1 cellular context compared by ENCODE assay signal in the genomic region with DNA sequence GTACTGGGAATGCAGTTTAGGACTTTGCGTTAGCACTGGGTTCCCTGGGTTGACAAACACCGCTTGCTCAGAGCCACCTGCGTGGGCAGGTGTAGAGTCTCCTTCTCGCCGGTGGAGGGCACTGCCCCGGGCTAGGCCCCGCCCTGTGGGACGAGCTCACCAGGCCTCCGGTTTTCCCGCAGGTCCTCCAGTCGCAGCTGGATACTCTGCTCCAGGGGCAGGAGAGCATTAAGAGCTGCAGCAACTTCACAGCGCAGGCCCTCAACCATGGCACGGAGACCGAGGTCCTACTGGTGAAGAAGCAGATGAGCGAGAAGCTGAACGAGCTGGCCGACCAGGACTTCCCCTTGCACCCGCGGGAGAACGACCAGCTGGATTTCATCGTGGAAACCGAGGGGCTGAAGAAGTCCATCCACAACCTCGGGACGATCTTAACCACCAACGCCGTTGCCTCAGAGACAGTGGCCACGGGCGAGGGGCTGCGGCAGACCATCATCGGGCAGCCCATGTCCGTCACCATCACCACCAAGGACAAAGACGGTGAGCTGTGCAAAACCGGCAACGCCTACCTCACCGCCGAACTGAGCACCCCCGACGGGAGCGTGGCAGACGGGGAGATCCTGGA.
TF ChIP-seq lines count a peak whose summit lies in the region.

No MANE protein-coding gene starts in this region.

TF ChIP-seq in K562, 482 proteins besides CTCF, POLR2A, EP300 and RAD21 (continued from another document):
- TF ChIP-seq, protein P1, sequence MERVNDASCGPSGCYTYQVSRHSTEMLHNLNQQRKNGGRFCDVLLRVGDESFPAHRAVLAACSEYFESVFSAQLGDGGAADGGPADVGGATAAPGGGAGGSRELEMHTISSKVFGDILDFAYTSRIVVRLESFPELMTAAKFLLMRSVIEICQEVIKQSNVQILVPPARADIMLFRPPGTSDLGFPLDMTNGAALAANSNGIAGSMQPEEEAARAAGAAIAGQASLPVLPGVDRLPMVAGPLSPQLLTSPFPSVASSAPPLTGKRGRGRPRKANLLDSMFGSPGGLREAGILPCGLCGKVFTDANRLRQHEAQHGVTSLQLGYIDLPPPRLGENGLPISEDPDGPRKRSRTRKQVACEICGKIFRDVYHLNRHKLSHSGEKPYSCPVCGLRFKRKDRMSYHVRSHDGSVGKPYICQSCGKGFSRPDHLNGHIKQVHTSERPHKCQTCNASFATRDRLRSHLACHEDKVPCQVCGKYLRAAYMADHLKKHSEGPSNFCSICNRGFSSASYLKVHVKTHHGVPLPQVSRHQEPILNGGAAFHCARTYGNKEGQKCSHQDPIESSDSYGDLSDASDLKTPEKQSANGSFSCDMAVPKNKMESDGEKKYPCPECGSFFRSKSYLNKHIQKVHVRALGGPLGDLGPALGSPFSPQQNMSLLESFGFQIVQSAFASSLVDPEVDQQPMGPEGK (CRISPR knock-in tag; IDR thresholded peaks at IDR 0.05; ENCODE audit: borderline replicate concordance), result no peak
- TF ChIP-seq STAG1 (CRISPR knock-in tag; IDR thresholded peaks at IDR 0.05; ENCODE audit: borderline replicate concordance) (no peak), NRF1 (conservative IDR thresholded peaks at IDR 0.05 in 1 of 2, IDR thresholded peaks at IDR 0.05 in 1 of 2) (0 out of 4 replicates have a peak, but pooled peaks of 1 of the 2 experiments have one; percentile 24)
